1 cellular context compared by ENCODE assay signal in genomic region chr5:149887622-149888183, GRCh38.
TF ChIP-seq lines count a peak whose summit lies in the region.

No MANE protein-coding gene starts in this region.

TF ChIP-seq in K562, 482 proteins besides CTCF, POLR2A, EP300 and RAD21 (continued from another document and continues in another):
- TF ChIP-seq RERE (CRISPR knock-in tag; IDR thresholded peaks at IDR 0.05; ENCODE audit: borderline replicate concordance) = no peak
- no peak for TF ChIP-seq PURB (CRISPR knock-in tag; IDR thresholded peaks at IDR 0.05; ENCODE audit: low read depth)
- no peak for TF ChIP-seq ZNF766 (CRISPR knock-in tag; conservative IDR thresholded peaks at IDR 0.05)
- no peak for TF ChIP-seq ZBTB12 (CRISPR knock-in tag; IDR thresholded peaks at IDR 0.05)
- TF ChIP-seq FOSL1 (tag; conservative IDR thresholded peaks at IDR 0.05) = peak; percentile 21; the same call in 1 of the 2 replicates
- no peak for TF ChIP-seq ZNF143 (CRISPR knock-in tag; IDR thresholded peaks at IDR 0.05)
- TF ChIP-seq NR1H2 (CRISPR knock-in tag; IDR thresholded peaks at IDR 0.05) = no peak
- TF ChIP-seq CREB3 (tag; conservative IDR thresholded peaks at IDR 0.05; ENCODE audit: low read depth) = no peak
- TF ChIP-seq NCOA1 (IDR thresholded peaks at IDR 0.05; ENCODE audit: low read depth) = 0 out of 2 replicates have a peak, but pooled peaks have one; percentile 50
- TF ChIP-seq ZNF280B (CRISPR knock-in tag; IDR thresholded peaks at IDR 0.05) = no peak
- TF ChIP-seq ZKSCAN8 (CRISPR knock-in tag; IDR thresholded peaks at IDR 0.05) = no peak
- no peak for TF ChIP-seq RFX1 (IDR thresholded peaks at IDR 0.05)
- TF ChIP-seq FIP1L1 (IDR thresholded peaks at IDR 0.05; ENCODE audit: low read depth, low read length, poor library complexity, severe bottlenecking) = no peak
- TF ChIP-seq E4F1 (CRISPR knock-in tag; IDR thresholded peaks at IDR 0.05; ENCODE audit: borderline replicate concordance) = no peak
- TF ChIP-seq ZNF695 (CRISPR knock-in tag; IDR thresholded peaks at IDR 0.05) = no peak
- TF ChIP-seq NFIC (IDR thresholded peaks at IDR 0.05) = peak; percentile 92
- no peak for TF ChIP-seq CBX8 (IDR thresholded peaks at IDR 0.05; ENCODE audit: borderline replicate concordance, extremely low read depth, low read depth, low read length, poor library complexity, severe bottlenecking)
- TF ChIP-seq NFE2 (IDR thresholded peaks at IDR 0.05; ENCODE audit: low read depth) = peak; percentile 57
- TF ChIP-seq XRCC5 (IDR thresholded peaks at IDR 0.05; ENCODE audit: low read depth, low read length) = no peak
- TF ChIP-seq MXD1 (CRISPR knock-in tag; IDR thresholded peaks at IDR 0.05; ENCODE audit: borderline replicate concordance, poor library complexity, severe bottlenecking) = no peak
- TF ChIP-seq GATAD2B (IDR thresholded peaks at IDR 0.05; ENCODE audit: borderline replicate concordance) = no peak
- TF ChIP-seq EGR1 (conservative IDR thresholded peaks at IDR 0.05) = peak; percentile 70
- no peak for TF ChIP-seq POLR2B (IDR thresholded peaks at IDR 0.05; ENCODE audit: low read depth, partially characterized antibody)
- TF ChIP-seq STAG1 (CRISPR knock-in tag; IDR thresholded peaks at IDR 0.05; ENCODE audit: borderline replicate concordance) = no peak
- no peak for TF ChIP-seq ZNF165 (CRISPR knock-in tag; IDR thresholded peaks at IDR 0.05; ENCODE audit: borderline replicate concordance)
- TF ChIP-seq TFE3 (CRISPR knock-in tag; IDR thresholded peaks at IDR 0.05) = no peak
- TF ChIP-seq MEIS2 (IDR thresholded peaks at IDR 0.05; ENCODE audit: partially characterized antibody) = no peak
- no peak for TF ChIP-seq BCLAF1 (IDR thresholded peaks at IDR 0.05; ENCODE audit: borderline replicate concordance in 1 of 2, control insufficient read depth in 1 of 2, low read depth in 2 of 2, low read length in 1 of 2)
- no peak for TF ChIP-seq ZNF316 (IDR thresholded peaks at IDR 0.05)
- no peak for TF ChIP-seq ZNF12 (CRISPR knock-in tag; IDR thresholded peaks at IDR 0.05)
- TF ChIP-seq FOXK2 (conservative IDR thresholded peaks at IDR 0.05 in 1 of 2, IDR thresholded peaks at IDR 0.05 in 1 of 2; ENCODE audit: low read depth in 2 of 2) = no peak
- no peak for TF ChIP-seq MXI1 (IDR thresholded peaks at IDR 0.05; ENCODE audit: low read depth, low read length)
- no peak for TF ChIP-seq CREB5 (CRISPR knock-in tag; IDR thresholded peaks at IDR 0.05)
- no peak for TF ChIP-seq ZBTB9 (CRISPR knock-in tag; IDR thresholded peaks at IDR 0.05)
- no peak for TF ChIP-seq ETS1 (conservative IDR thresholded peaks at IDR 0.05; ENCODE audit: control insufficient read depth, low read depth, low read length)
- TF ChIP-seq MTF1 (CRISPR knock-in tag; IDR thresholded peaks at IDR 0.05; ENCODE audit: borderline replicate concordance) = no peak
- peak; percentile 42; the same call in 1 of the 2 replicates for TF ChIP-seq TEAD4 (IDR thresholded peaks at IDR 0.05; ENCODE audit: low read length)
- no peak for TF ChIP-seq TEAD4 (CRISPR knock-in tag; IDR thresholded peaks at IDR 0.05; ENCODE audit: borderline replicate concordance)
- no peak for TF ChIP-seq TAF15 (IDR thresholded peaks at IDR 0.05; ENCODE audit: low read depth, low read length)
- TF ChIP-seq SP1 (CRISPR knock-in tag; IDR thresholded peaks at IDR 0.05) = peak; percentile 66
- no peak for TF ChIP-seq ELF4 (CRISPR knock-in tag; IDR thresholded peaks at IDR 0.05)
